Comparison of ENCODE assay signal across 17 cellular contexts in genomic region chr13:76009491-76009890, GRCh38.
DNase-seq lines count a peak whose midpoint lies in the region; ATAC-seq, FAIRE-seq and TF ChIP-seq lines count a peak whose summit lies in the region.
"Had no signal": no experiment of that assay in that cellular context is flagged by ENCODE, and none has a peak within 500 bp of the region (broad histone marks: within the 10 kb centered on the region; RNA-seq: fewer than 3 reads in every experiment).

No MANE protein-coding gene starts in this region.

- intact Hi-C loops in K562 (cut with micrococcal nuclease), result loop anchor here (5.0 kb wide), 1 partner anchor 47 kb away; no protein-coding TSS in a partner anchor
- intact Hi-C loops in esophagus muscularis mucosa (cut with DNase I), result no loop called here

- peak overlapping the region; percentile 15; the same call in 1 of the 2 replicates for H2AFZ ChIP-seq in K562 (ENCODE audit: low read depth, low read length)

- H3K9me1 ChIP-seq in K562 (ENCODE audit: control insufficient read depth, insufficient read depth, low read length), result no peaks in the 10 kb centered on the region

- H3K9me3 ChIP-seq in K562 (replicated peaks; ENCODE audit: control insufficient read depth, insufficient read depth, low read depth, low read length), result no peaks in the 10 kb centered on the region
- no peaks in the 10 kb centered on the region for H3K9me3 ChIP-seq in small intestine (ENCODE audit: control insufficient read depth, low read depth)
- H3K9me3 ChIP-seq in esophagus muscularis mucosa, result no peaks in the 10 kb centered on the region
- H3K9me3 ChIP-seq: neutrophil, Peyer's patch had no signal

- H3K27me3 ChIP-seq in K562 (ENCODE audit: control insufficient read depth in 2 of 2, insufficient read depth in 2 of 2, low read length in 2 of 2), result no peaks in the 10 kb centered on the region
- no peaks in the 10 kb centered on the region for H3K27me3 ChIP-seq in small intestine (ENCODE audit: control insufficient read depth in 2 of 2, insufficient read depth in 2 of 2, low read length in 2 of 2)
- no peaks in the 10 kb centered on the region for H3K27me3 ChIP-seq in esophagus muscularis mucosa
- H3K27me3 ChIP-seq: neutrophil, Peyer's patch had no signal

- CTCF ChIA-PET in K562 (lab: Yijun Ruan, JAX; ENCODE audit: low intra/inter-chr PET ratio), result interaction anchor here (0.7 kb wide), 1 partner anchor 9 kb away, joined by 3 read pairs; no protein-coding TSS in a partner anchor

- no TSS peak for BruUV-seq in K562 (replicated peaks; lab: Mats Ljungman, UMichigan)

- H3K36me3 ChIP-seq in K562 (ENCODE audit: control insufficient read depth, insufficient read depth, low read length), result no peaks in the 10 kb centered on the region
- H3K36me3 ChIP-seq in small intestine (ENCODE audit: control insufficient read depth in 2 of 2, insufficient read depth in 2 of 2, low read length in 2 of 2), result no peaks in the 10 kb centered on the region
- no peaks in the 10 kb centered on the region for H3K36me3 ChIP-seq in esophagus muscularis mucosa
- H3K36me3 ChIP-seq: neutrophil, Peyer's patch had no signal

- H3K9ac ChIP-seq in K562 (ENCODE audit: insufficient read depth in 1 of 2, low read depth in 2 of 2, low read length in 2 of 2), result no peak overlapping the region

- H3K4me2 ChIP-seq in K562 (ENCODE audit: insufficient read depth, low read length), result no peak overlapping the region

- H4K20me1 ChIP-seq in K562 (replicated peaks; ENCODE audit: control insufficient read depth, insufficient read depth, low read length), result no peaks in the 10 kb centered on the region

- whole genome bisulfite sequencing in K562 (ENCODE audit: insufficient coverage, low coverage, missing lambda C conversion rate), result 67% methylated on average over 1 of the region's 1 CpG
- 12 to 48% (median 24%) methylated on average over 1 of the region's 1 CpG for WGBS in small intestine, 3 donors
- 50% methylated on average over 1 of the region's 1 CpG for WGBS in esophagus muscularis mucosa

- no peak overlapping the region for H3K4me3 ChIP-seq in K562
- H3K4me3 ChIP-seq in small intestine (ENCODE audit: low read depth in 1 of 2, low read length in 2 of 2), result no peak overlapping the region
- no peak overlapping the region for H3K4me3 ChIP-seq in esophagus muscularis mucosa
- H3K4me3 ChIP-seq: Peyer's patch, skin epidermis had no signal

- POLR2A ChIA-PET in K562 (lab: Yijun Ruan, JAX), result no interaction called here

- DNase-seq in K562 (ENCODE audit: extremely low read depth in 1 of 4, low spot score in 3 of 4), result no peak
- DNase-seq in small intestine, result peak; percentile 62
- DNase-seq in esophagus muscularis mucosa (ENCODE audit: extremely low spot score), result no peak
- DNase-seq in NCI-H2171 (lab: John Stamatoyannopoulos, UW), result no peak
- DNase-seq in NCI-H524 (lab: John Stamatoyannopoulos, UW), result no peak
- DNase-seq: activated CD4-positive, alpha-beta T cell treated with anti-CD3 and anti-CD28 coated beads for 48 hours; CD4-positive, alpha-beta memory T cell; NCI-H226; Peyer's patch; substantia nigra had no signal

- no peak for TF ChIP-seq EP300 in K562 (IDR thresholded peaks at IDR 0.05; ENCODE audit: low read length)
- no peak for TF ChIP-seq EP300 in esophagus muscularis mucosa (IDR thresholded peaks at IDR 0.05)

- peak; percentile 53 for ATAC-seq in GM19397 (IDR thresholded peaks at IDR 0.05; ENCODE audit: unreplicated experiment)
- ATAC-seq in HG03342 (IDR thresholded peaks at IDR 0.05; ENCODE audit: unreplicated experiment), result peak; percentile 61
- no peak for ATAC-seq in K562
- ATAC-seq: activated T-helper 17 cell treated with anti-CD3 and anti-CD28 coated beads, Interleukin-2, amount 50 U/mL, for 72 hours; HCT116 had no signal

- H3K79me2 ChIP-seq in K562 (ENCODE audit: control insufficient read depth, insufficient read depth, low read length), result no peaks in the 10 kb centered on the region

- FAIRE-seq in K562 (lab: Jason Lieb, UNC) (no peak), small intestine (lab: Jason Lieb, UNC) (no peak)
- FAIRE-seq: endometrium had no signal

- H3K27ac ChIP-seq in K562 (ENCODE audit: extremely low read depth, low read depth, low read length) (no peak overlapping the region), small intestine (ENCODE audit: low read depth in 1 of 2, low read length in 1 of 2) (no peak overlapping the region), esophagus muscularis mucosa (replicated peaks in 1 of 4) (no peak overlapping the region)
- H3K27ac ChIP-seq: neutrophil, Peyer's patch, skin epidermis had no signal

- TF ChIP-seq POLR2A in K562 (conservative IDR thresholded peaks at IDR 0.05), result no peak
- TF ChIP-seq POLR2A in esophagus muscularis mucosa (IDR thresholded peaks at IDR 0.05; ENCODE audit: low read depth), result no peak

- in situ Hi-C loops in K562 (cut with MboI), result no loop called here

- TF ChIP-seq RAD21 in K562 (CRISPR knock-in tag; conservative IDR thresholded peaks at IDR 0.05 in 1 of 2, IDR thresholded peaks at IDR 0.05 in 1 of 2), result no peak

- TF ChIP-seq CTCF in K562 (IDR thresholded peaks at IDR 0.05 in 2 of 3, conservative IDR thresholded peaks at IDR 0.05 in 1 of 3; ENCODE audit: insufficient read depth in 2 of 3, low read depth in 1 of 3, low read length in 3 of 3), result no peak
- TF ChIP-seq CTCF in esophagus muscularis mucosa (IDR thresholded peaks at IDR 0.05), result no peak

- H3K4me1 ChIP-seq in K562 (replicated peaks in 1 of 2; ENCODE audit: control insufficient read depth in 2 of 2, insufficient read depth in 2 of 2, low read length in 2 of 2) (peaks cover 0 to 5% of the 10 kb centered on the region in 2 experiments; a peak in 3 of 5 replicates), small intestine (ENCODE audit: control insufficient read depth in 2 of 2, insufficient read depth in 1 of 2, low read depth in 1 of 2, low read length in 1 of 2) (no peaks in the 10 kb centered on the region), esophagus muscularis mucosa (peaks cover 12 to 20% (median 16%) of the 10 kb centered on the region in 4 donors)
- H3K4me1 ChIP-seq: Peyer's patch had no signal

TF ChIP-seq in K562, 482 proteins besides CTCF, POLR2A, EP300 and RAD21:
- TF ChIP-seq MEF2D (tag; conservative IDR thresholded peaks at IDR 0.05; ENCODE audit: low read depth) (no peak), ZNF589 (CRISPR knock-in tag; IDR thresholded peaks at IDR 0.05; ENCODE audit: low read depth) (no peak)
